In the genomic region with DNA sequence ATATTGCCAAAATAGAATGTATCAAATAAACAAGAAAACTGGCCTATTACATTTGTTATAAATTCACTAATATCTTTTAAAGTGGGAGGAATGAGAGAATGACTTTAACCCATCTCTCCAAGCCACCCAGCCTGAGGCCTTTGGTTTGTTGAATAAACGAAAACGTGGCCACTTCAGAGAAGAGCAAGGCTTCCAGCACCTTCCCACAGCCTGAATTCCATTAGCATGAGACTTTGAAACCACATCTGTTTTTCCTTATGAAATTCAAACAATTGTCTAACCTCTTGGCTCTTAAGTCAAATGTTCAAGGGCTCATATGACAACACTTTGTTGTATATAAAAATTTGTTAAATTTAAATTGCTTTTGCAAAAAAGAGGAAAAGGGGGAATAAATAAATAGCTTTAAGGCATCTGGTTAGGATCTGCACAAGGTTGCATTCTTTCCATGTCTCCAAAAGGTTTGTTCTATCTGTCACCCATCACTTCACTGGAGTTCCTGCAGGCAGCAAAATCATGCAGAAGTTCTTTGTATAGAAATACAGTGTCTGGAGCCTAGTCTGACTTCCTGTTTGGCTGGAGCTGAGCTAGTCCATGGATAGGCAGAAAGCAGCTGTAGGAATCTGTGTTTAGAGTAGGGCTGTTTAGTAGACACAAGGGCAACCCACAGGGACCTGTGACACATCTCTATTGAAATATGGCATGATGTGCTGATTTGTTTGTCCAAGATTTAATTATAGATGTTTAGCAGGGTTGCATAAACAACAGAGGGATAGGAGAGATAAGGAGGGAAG, we compare ENCODE assay signal across 9 cellular contexts.
DNase-seq lines count a peak whose midpoint lies in the region; ATAC-seq and TF ChIP-seq lines count a peak whose summit lies in the region.
"Had no signal": no experiment of that assay in that cellular context is flagged by ENCODE, and none has a peak within 500 bp of the region (broad histone marks: within the 10 kb centered on the region; RNA-seq: fewer than 3 reads in every experiment).

No MANE protein-coding gene starts in this region.

- no peaks in the 10 kb centered on the region for H3K27me3 ChIP-seq in effector memory CD4-positive, alpha-beta T cell (replicated peaks; ENCODE audit: control insufficient read depth, insufficient read depth, low read length, poor library complexity, severe bottlenecking)

- no peak overlapping the region for H3K27ac ChIP-seq in effector memory CD4-positive, alpha-beta T cell (ENCODE audit: insufficient read depth, low read length, poor library complexity, severe bottlenecking)

- no peak overlapping the region for H3K4me3 ChIP-seq in effector memory CD4-positive, alpha-beta T cell (ENCODE audit: insufficient read depth, low read depth, low read length, poor library complexity, severe bottlenecking)

- no peaks in the 10 kb centered on the region for H3K36me3 Mint-ChIP-seq in nephron (ENCODE audit: low read depth)

- H3K9me3 Mint-ChIP-seq in nephron: peaks cover 13% of the 10 kb centered on the region

- H3K27ac Mint-ChIP-seq in nephron: peak overlapping the region; percentile 80 to 90 (median 87)

- no peaks in the 10 kb centered on the region for H3K27me3 Mint-ChIP-seq in nephron (ENCODE audit: low read depth)

- in situ Hi-C loops in Caki2 (cut with HindIII; ENCODE audit: low pct_unique_long_range_greater_than_20kb, low sequenced_read_pairs): no loop called here

- H3K4me1 ChIP-seq in effector memory CD4-positive, alpha-beta T cell (ENCODE audit: control insufficient read depth, insufficient read depth, low read length, poor library complexity, severe bottlenecking): no peaks in the 10 kb centered on the region

- ATAC-seq in HG02759 (IDR thresholded peaks at IDR 0.05; ENCODE audit: unreplicated experiment) (no peak), left lobe of liver (no peak)

- H3K4me3 Mint-ChIP-seq in nephron: peak overlapping the region in 1 of 3 experiments; percentile 39

- DNase-seq in Caki2 (ENCODE audit: low read depth) (peak; percentile 47), NCI-H69 (lab: John Stamatoyannopoulos, UW) (peak; percentile 67), dedifferentiated amniotic fluid mesenchymal stem cell (ENCODE audit: extremely low spot score) (peak; percentile 89), left lobe of liver (ENCODE audit: low spot score) (no peak)
- no peak for DNase-seq in effector CD4-positive, alpha-beta T cell
- no peak for DNase-seq in effector memory CD4-positive, alpha-beta T cell
- DNase-seq: NCI-H774 had no signal

- no peak for TF ChIP-seq CTCF in nephron (IDR thresholded peaks at IDR 0.05; ENCODE audit: unreplicated experiment in 3 of 3)

- no peaks in the 10 kb centered on the region for H3K9me3 ChIP-seq in effector memory CD4-positive, alpha-beta T cell (ENCODE audit: control insufficient read depth, low read length)

- H3K4me1 Mint-ChIP-seq in nephron: peaks cover 32% of the 10 kb centered on the region

- no peaks in the 10 kb centered on the region for H3K36me3 ChIP-seq in effector memory CD4-positive, alpha-beta T cell (ENCODE audit: control insufficient read depth, insufficient read depth, low read length)

Comparison
In these comparisons a context has a peak if more than half of its experiments do, and no peak if none do; other contexts are left out.
1. DNase-seq: peak in Caki2 (single experiment), NCI-H69 (single experiment) and dedifferentiated amniotic fluid mesenchymal stem cell (single experiment); none in effector CD4-positive, alpha-beta T cell (single experiment), left lobe of liver (single experiment) and effector memory CD4-positive, alpha-beta T cell (0 of 3).